Comparison of ENCODE assay signal across 12 cellular contexts in the genomic region with DNA sequence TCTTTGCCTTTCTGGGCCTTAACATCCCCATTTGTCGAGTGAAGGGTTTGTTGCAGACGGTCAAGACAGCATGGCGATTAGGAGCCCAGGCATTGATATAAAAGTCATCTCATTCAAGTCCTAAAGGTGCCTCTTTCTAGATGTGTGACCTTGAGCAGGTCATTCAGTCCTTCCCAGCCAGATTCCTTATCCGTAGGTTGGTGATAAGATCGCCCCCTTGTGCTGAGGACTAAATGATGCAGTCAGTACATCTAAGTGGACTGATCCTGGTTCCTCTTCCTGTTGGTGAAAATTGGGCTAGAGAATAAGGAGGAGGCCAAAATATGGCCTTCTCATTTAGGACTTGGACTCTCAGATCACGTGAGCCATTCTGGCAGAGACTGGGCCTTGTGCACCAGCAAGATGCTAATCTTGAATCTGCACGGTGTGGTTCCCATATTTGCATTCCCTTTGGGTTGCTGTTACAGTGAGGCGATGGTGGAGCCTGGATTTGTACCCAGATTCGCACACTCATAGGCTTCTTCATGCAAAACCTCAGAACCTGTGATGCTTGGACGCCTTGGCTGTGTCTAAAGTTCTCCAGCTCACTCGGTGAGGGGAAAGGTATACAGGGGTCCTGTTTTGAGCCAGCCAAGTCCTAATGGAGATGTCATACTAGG.
DNase-seq lines count a peak whose midpoint lies in the region; ATAC-seq and TF ChIP-seq lines count a peak whose summit lies in the region.
"Had no signal": no experiment of that assay in that cellular context is flagged by ENCODE, and none has a peak within 500 bp of the region (broad histone marks: within the 10 kb centered on the region; RNA-seq: fewer than 3 reads in every experiment).

No MANE protein-coding gene starts in this region.

- no peaks in the 10 kb centered on the region for H4K20me1 ChIP-seq in osteoblast (ENCODE audit: insufficient read depth, low read length)

- H3K4me1 ChIP-seq in osteoblast (ENCODE audit: insufficient read depth, low read length), result no peaks in the 10 kb centered on the region
- H3K4me1 ChIP-seq: upper lobe of left lung had no signal

- DNase-seq in NCI-H82 (lab: John Stamatoyannopoulos, UW) (peak; percentile 53), NCI-H82 treated with DMSO at 0.1 percent for 48 hours (lab: John Stamatoyannopoulos, UW; ENCODE audit: unreplicated experiment) (no peak), WERI-Rb-1 (peak; percentile 30), osteoblast (ENCODE audit: insufficient read length, low spot score, missing footprints) (no peak), occipital lobe (lab: John Stamatoyannopoulos, UW) (no peak)
- peak; percentile 18 for DNase-seq in Jurkat, Clone E6-1 (ENCODE audit: low read depth, low spot score)
- DNase-seq in activated CD4-positive, alpha-beta memory T cell treated with anti-CD3 and anti-CD28 coated beads, Interleukin-2, amount 10 ng/mL, durations not matched to agents 7 days and 5 days, result no peak
- DNase-seq in stimulated activated effector memory CD8-positive, alpha-beta T cell treated with anti-CD3 and anti-CD28 coated beads, Interleukin-12 subunit alpha, Interleukin-12 subunit beta, amount 100 ng/mL, for 72 hours (ENCODE audit: low spot score in 2 of 2), result no peak
- DNase-seq: hippocampal formation, upper lobe of left lung had no signal

- TF ChIP-seq CTCF in WERI-Rb-1 (IDR thresholded peaks at IDR 0.05; ENCODE audit: low read depth, low read length) (peak; percentile 59), osteoblast (IDR thresholded peaks at IDR 0.05; ENCODE audit: extremely low read depth, low read depth, low read length) (peak; percentile 42)

- peaks cover 7% of the 10 kb centered on the region for H3K27me3 Mint-ChIP-seq in activated CD4-positive, alpha-beta memory T cell treated with anti-CD3 and anti-CD28 coated beads, Interleukin-2, amount 10 ng/mL, durations not matched to agents 7 days and 5 days

- no peak overlapping the region for H3K4me2 ChIP-seq in osteoblast (ENCODE audit: insufficient read depth, low read length)

- H3K9me3 ChIP-seq in WERI-Rb-1 (ENCODE audit: severe bottlenecking), result no peaks in the 10 kb centered on the region
- H3K9me3 ChIP-seq in osteoblast (ENCODE audit: low read depth, low read length), result no peaks in the 10 kb centered on the region
- H3K9me3 ChIP-seq: neutrophil, upper lobe of left lung had no signal

- no peak overlapping the region for H3K27ac ChIP-seq in WERI-Rb-1
- H3K27ac ChIP-seq in osteoblast (ENCODE audit: low read depth, low read length), result no peak overlapping the region
- H3K27ac ChIP-seq: coronary artery, neutrophil, upper lobe of left lung had no signal

- H3K4me1 Mint-ChIP-seq in activated CD4-positive, alpha-beta memory T cell treated with anti-CD3 and anti-CD28 coated beads, Interleukin-2, amount 10 ng/mL, durations not matched to agents 7 days and 5 days, result no peaks in the 10 kb centered on the region
- H3K4me1 Mint-ChIP-seq in stimulated activated effector memory CD8-positive, alpha-beta T cell treated with anti-CD3 and anti-CD28 coated beads, Interleukin-12 subunit alpha, Interleukin-12 subunit beta, amount 100 ng/mL, for 72 hours, result no peaks in the 10 kb centered on the region

- no peak overlapping the region for H3K27ac Mint-ChIP-seq in activated CD4-positive, alpha-beta memory T cell treated with anti-CD3 and anti-CD28 coated beads, Interleukin-2, amount 10 ng/mL, durations not matched to agents 7 days and 5 days
- H3K27ac Mint-ChIP-seq in stimulated activated effector memory CD8-positive, alpha-beta T cell treated with anti-CD3 and anti-CD28 coated beads, Interleukin-12 subunit alpha, Interleukin-12 subunit beta, amount 100 ng/mL, for 72 hours, result no peak overlapping the region

- no peaks in the 10 kb centered on the region for H3K79me2 ChIP-seq in osteoblast (ENCODE audit: insufficient read depth, low read length)

- no peak for ATAC-seq in stimulated activated effector memory CD8-positive, alpha-beta T cell treated with anti-CD3 and anti-CD28 coated beads, Interleukin-12 subunit alpha, Interleukin-12 subunit beta, amount 100 ng/mL, for 72 hours

- H3K4me3 ChIP-seq in Jurkat, Clone E6-1 (ENCODE audit: low read length), result no peak overlapping the region
- H3K4me3 ChIP-seq in WERI-Rb-1 (ENCODE audit: low read depth, low read length) (no peak overlapping the region), osteoblast (ENCODE audit: insufficient read depth, low read length) (no peak overlapping the region)
- H3K4me3 ChIP-seq: coronary artery, upper lobe of left lung had no signal

- H3K36me3 ChIP-seq in WERI-Rb-1 (no peaks in the 10 kb centered on the region), osteoblast (ENCODE audit: insufficient read depth, low read length) (no peaks in the 10 kb centered on the region)
- H3K36me3 ChIP-seq: neutrophil, upper lobe of left lung had no signal

- H3K27me3 ChIP-seq in WERI-Rb-1 (ENCODE audit: insufficient read depth, low read depth, severe bottlenecking) (no peaks in the 10 kb centered on the region), osteoblast (ENCODE audit: insufficient read depth, low read length) (no peaks in the 10 kb centered on the region)
- H3K27me3 ChIP-seq: upper lobe of left lung had no signal

- H3K9me3 Mint-ChIP-seq in activated CD4-positive, alpha-beta memory T cell treated with anti-CD3 and anti-CD28 coated beads, Interleukin-2, amount 10 ng/mL, durations not matched to agents 7 days and 5 days, result no peaks in the 10 kb centered on the region
- H3K9me3 Mint-ChIP-seq in stimulated activated effector memory CD8-positive, alpha-beta T cell treated with anti-CD3 and anti-CD28 coated beads, Interleukin-12 subunit alpha, Interleukin-12 subunit beta, amount 100 ng/mL, for 72 hours, result no peaks in the 10 kb centered on the region

- POLR2A ChIA-PET in activated CD4-positive, alpha-beta memory T cell treated with anti-CD3 and anti-CD28 coated beads, Interleukin-2, amount 10 ng/mL, durations not matched to agents 7 days and 5 days (lab: Charles Lee), result no interaction called here

- no peak overlapping the region for H2AFZ ChIP-seq in osteoblast (ENCODE audit: low read length)

- H3K4me3 Mint-ChIP-seq in activated CD4-positive, alpha-beta memory T cell treated with anti-CD3 and anti-CD28 coated beads, Interleukin-2, amount 10 ng/mL, durations not matched to agents 7 days and 5 days, result no peak overlapping the region
- no peak overlapping the region for H3K4me3 Mint-ChIP-seq in stimulated activated effector memory CD8-positive, alpha-beta T cell treated with anti-CD3 and anti-CD28 coated beads, Interleukin-12 subunit alpha, Interleukin-12 subunit beta, amount 100 ng/mL, for 72 hours

- CTCF ChIA-PET in activated CD4-positive, alpha-beta memory T cell treated with anti-CD3 and anti-CD28 coated beads, Interleukin-2, amount 10 ng/mL, durations not matched to agents 7 days and 5 days (lab: Charles Lee), result no interaction called here

- no peaks in the 10 kb centered on the region for H3K36me3 Mint-ChIP-seq in activated CD4-positive, alpha-beta memory T cell treated with anti-CD3 and anti-CD28 coated beads, Interleukin-2, amount 10 ng/mL, durations not matched to agents 7 days and 5 days (ENCODE audit: low read depth)
- no peaks in the 10 kb centered on the region for H3K36me3 Mint-ChIP-seq in stimulated activated effector memory CD8-positive, alpha-beta T cell treated with anti-CD3 and anti-CD28 coated beads, Interleukin-12 subunit alpha, Interleukin-12 subunit beta, amount 100 ng/mL, for 72 hours

Comparison
In these comparisons a context has a peak if more than half of its experiments do, and no peak if none do; other contexts are left out.
1. DNase-seq: peak in NCI-H82 (single experiment), Jurkat, Clone E6-1 (single experiment) and WERI-Rb-1 (single experiment); none in NCI-H82 treated with DMSO at 0.1 percent for 48 hours (single experiment), osteoblast (single experiment), occipital lobe (single experiment), activated CD4-positive, alpha-beta memory T cell treated with anti-CD3 and anti-CD28 coated beads, Interleukin-2, amount 10 ng/mL, durations not matched to agents 7 days and 5 days (single experiment) and stimulated activated effector memory CD8-positive, alpha-beta T cell treated with anti-CD3 and anti-CD28 coated beads, Interleukin-12 subunit alpha, Interleukin-12 subunit beta, amount 100 ng/mL, for 72 hours (0 of 2).